In the genomic region with DNA sequence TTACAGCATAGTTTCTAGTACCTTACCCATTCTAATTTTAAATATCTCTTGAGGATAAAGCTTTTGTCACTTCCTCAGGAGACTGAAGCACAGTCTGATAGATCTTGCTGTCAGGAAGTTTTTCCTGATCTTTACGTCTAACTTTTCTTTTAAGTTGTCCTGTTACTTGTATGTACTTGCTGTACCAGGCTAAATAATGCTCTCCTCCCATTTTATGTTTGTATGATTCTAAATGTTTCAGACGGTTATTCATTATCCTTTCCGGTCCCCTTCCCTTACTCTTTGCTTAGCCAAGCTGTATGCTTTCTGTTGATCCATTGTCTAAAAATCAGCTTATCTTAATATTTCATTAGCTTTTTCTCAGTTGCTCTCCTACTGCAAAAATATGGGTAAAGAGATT, we compare ENCODE assay signal across 16 cellular contexts.
"Had no signal": no experiment of that assay in that cellular context is flagged by ENCODE, and none has a peak within 500 bp of the region (broad histone marks: within the 10 kb centered on the region; RNA-seq: fewer than 3 reads in every experiment).

No MANE protein-coding gene starts in this region.

- ATAC-seq: esophagus mucosa; pancreas; stimulated activated naive B cell treated with anti-CD40 and anti-IgM and Interleukin-4, amounts not matched to agents 10 μg/mL and 1 μg/mL and 100 μg/mL, for 72 hours had no signal

- H3K9me3 Mint-ChIP-seq: activated CD4-positive, alpha-beta memory T cell treated with anti-CD3 and anti-CD28 coated beads, Interleukin-2, amount 10 ng/mL, durations not matched to agents 7 days and 5 days had no signal

- H3K4me3 ChIP-seq: coronary artery, pancreas had no signal

- H3K27me3 ChIP-seq: pancreas had no signal

- H3K27ac Mint-ChIP-seq: activated CD4-positive, alpha-beta memory T cell treated with anti-CD3 and anti-CD28 coated beads, Interleukin-2, amount 10 ng/mL, durations not matched to agents 7 days and 5 days; activated naive CD8-positive, alpha-beta T cell treated with anti-CD3 and anti-CD28 coated beads, Interleukin-2, amount 10 ng/mL, durations not matched to agents 7 days and 5 days; memory B cell; stimulated activated naive B cell treated with anti-CD40 and anti-IgM and Interleukin-4, amounts not matched to agents 10 μg/mL and 1 μg/mL and 100 μg/mL, for 72 hours; T-helper 2 cell treated with Interferon-gamma antibody and Interleukin-4, amounts not matched to agents 5 μg/mL and 100 μg/mL, for 36 hours had no signal

- H3K9me3 ChIP-seq: pancreas had no signal

- FAIRE-seq: pancreas had no signal

- H3K36me3 ChIP-seq: pancreas had no signal

- H3K4me3 Mint-ChIP-seq: activated CD4-positive, alpha-beta memory T cell treated with anti-CD3 and anti-CD28 coated beads, Interleukin-2, amount 10 ng/mL, durations not matched to agents 7 days and 5 days; activated naive CD8-positive, alpha-beta T cell treated with anti-CD3 and anti-CD28 coated beads, Interleukin-2, amount 10 ng/mL, durations not matched to agents 7 days and 5 days; memory B cell; stimulated activated naive B cell treated with anti-CD40 and anti-IgM and Interleukin-4, amounts not matched to agents 10 μg/mL and 1 μg/mL and 100 μg/mL, for 72 hours; T-helper 2 cell treated with Interferon-gamma antibody and Interleukin-4, amounts not matched to agents 5 μg/mL and 100 μg/mL, for 36 hours had no signal

- H3K27ac ChIP-seq: coronary artery, pancreas had no signal

- DNase-seq: activated CD4-positive, alpha-beta memory T cell treated with anti-CD3 and anti-CD28 coated beads, Interleukin-2, amount 10 ng/mL, durations not matched to agents 7 days and 5 days; activated CD4-positive, alpha-beta T cell treated with anti-CD3 and anti-CD28 coated beads for 1 hour; activated CD8-positive, alpha-beta memory T cell treated with anti-CD3 and anti-CD28 coated beads, Interleukin-2, amount 50 U/mL, for 4 hours; activated naive CD8-positive, alpha-beta T cell treated with anti-CD3 and anti-CD28 coated beads, Interleukin-2, amount 10 ng/mL, durations not matched to agents 7 days and 5 days; anterior cingulate cortex; effector CD8-positive, alpha-beta T cell; glutamatergic neuron; pancreas; SHP77 treated with DMSO at 0.1 percent for 48 hours; stimulated activated CD4-positive, alpha-beta T cell treated with anti-CD3 and anti-CD28 coated beads, Interleukin-1b, Interleukin-23, amount 100 ng/mL, for 48 hours; stimulated activated naive B cell treated with anti-CD40 and anti-IgM and Interleukin-4, amounts not matched to agents 10 μg/mL and 1 μg/mL and 100 μg/mL, for 72 hours; trophoblast cell had no signal
